13 cellular contexts compared by ENCODE assay signal in the genomic region with DNA sequence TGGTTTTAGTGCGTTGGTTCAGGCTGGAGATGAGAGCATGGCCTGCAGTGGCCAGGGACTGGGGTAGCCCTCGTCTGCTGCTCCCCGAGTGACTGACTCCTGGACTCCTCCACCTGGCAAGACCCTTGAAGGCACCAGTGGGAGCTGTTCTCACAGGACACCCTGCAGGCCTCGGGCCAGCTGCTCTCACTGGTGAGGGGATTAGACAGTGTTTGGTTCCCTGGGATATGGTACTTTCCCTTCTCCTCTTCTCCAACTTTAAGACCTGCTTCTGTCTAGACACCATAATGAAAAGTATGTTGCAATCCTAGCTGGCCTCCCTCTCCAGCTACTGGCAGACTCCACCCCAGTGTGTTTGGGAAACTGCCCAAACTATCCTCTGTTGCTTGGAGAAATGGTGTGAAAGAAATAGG.
DNase-seq lines count a peak whose midpoint lies in the region; ATAC-seq and TF ChIP-seq lines count a peak whose summit lies in the region.
"Had no signal": no experiment of that assay in that cellular context is flagged by ENCODE, and none has a peak within 500 bp of the region (broad histone marks: within the 10 kb centered on the region; RNA-seq: fewer than 3 reads in every experiment).

No MANE protein-coding gene starts in this region.

- no peaks in the 10 kb centered on the region for H3K36me3 ChIP-seq in gastroesophageal sphincter

- TF ChIP-seq CTCF in gastroesophageal sphincter (IDR thresholded peaks at IDR 0.05) = no peak

- H3K4me1 ChIP-seq in gastroesophageal sphincter = peaks cover 0 to 10% (median 3%) of the 10 kb centered on the region in 3 donors

- H3K4me3 Mint-ChIP-seq in activated naive CD4-positive, alpha-beta T cell treated with anti-CD3 and anti-CD28 coated beads, Interleukin-2, amount 10 ng/mL, durations not matched to agents 7 days and 5 days = no peak overlapping the region
- H3K4me3 Mint-ChIP-seq: activated T-cell treated with anti-CD3 and anti-CD28 coated beads, Interleukin-2, amount 50 U/mL, for 24 hours; CD8-positive, alpha-beta T cell had no signal

- 84 to 100% methylated on average over 1 to 4 of the region's 4 CpGs for WGBS in gastroesophageal sphincter (ENCODE audit: low coverage in 1 of 2), 2 donors

- no peak for TF ChIP-seq EP300 in gastroesophageal sphincter (IDR thresholded peaks at IDR 0.05)

- no peaks in the 10 kb centered on the region for H3K4me1 Mint-ChIP-seq in activated naive CD4-positive, alpha-beta T cell treated with anti-CD3 and anti-CD28 coated beads, Interleukin-2, amount 10 ng/mL, durations not matched to agents 7 days and 5 days

- no peaks in the 10 kb centered on the region for H3K27me3 ChIP-seq in gastroesophageal sphincter

- CTCF ChIA-PET in activated naive CD4-positive, alpha-beta T cell treated with anti-CD3 and anti-CD28 coated beads, Interleukin-2, amount 10 ng/mL, durations not matched to agents 7 days and 5 days (lab: Charles Lee) = no interaction called here

- TF ChIP-seq POLR2A in gastroesophageal sphincter (IDR thresholded peaks at IDR 0.05) = no peak

- ATAC-seq in gastroesophageal sphincter (peak; percentile 84), GM21360 (IDR thresholded peaks at IDR 0.05; ENCODE audit: unreplicated experiment) (no peak)
- ATAC-seq: CD8-positive, alpha-beta T cell had no signal

- peak; percentile 62 for DNase-seq in EH (ENCODE audit: low read depth)
- peak; percentile 39 for DNase-seq in RPMI7951 (ENCODE audit: low read depth)
- peak; percentile 39 for DNase-seq in pons (ENCODE audit: low spot score)
- DNase-seq in activated naive CD4-positive, alpha-beta T cell treated with anti-CD3 and anti-CD28 coated beads, Interleukin-2, amount 10 ng/mL, durations not matched to agents 7 days and 5 days = no peak
- DNase-seq in GF-D8 (lab: John Stamatoyannopoulos, UW) = no peak
- DNase-seq in HPDE6-E6E7 (ENCODE audit: extremely low spot score) = no peak
- DNase-seq: activated T-cell treated with anti-CD3 and anti-CD28 coated beads, Interleukin-2, amount 50 U/mL, for 24 hours; CD8-positive, alpha-beta T cell; islet precursor cell; NCI-H1694; stimulated activated naive CD4-positive, alpha-beta T cell treated with Interleukin-2 at 50 U/mL for 16 hours had no signal

- no peaks in the 10 kb centered on the region for H3K36me3 Mint-ChIP-seq in activated naive CD4-positive, alpha-beta T cell treated with anti-CD3 and anti-CD28 coated beads, Interleukin-2, amount 10 ng/mL, durations not matched to agents 7 days and 5 days
- H3K36me3 Mint-ChIP-seq: CD8-positive, alpha-beta T cell had no signal

- no peaks in the 10 kb centered on the region for H3K27me3 Mint-ChIP-seq in activated naive CD4-positive, alpha-beta T cell treated with anti-CD3 and anti-CD28 coated beads, Interleukin-2, amount 10 ng/mL, durations not matched to agents 7 days and 5 days

- no peaks in the 10 kb centered on the region for H3K9me3 ChIP-seq in gastroesophageal sphincter

- H3K27ac ChIP-seq in gastroesophageal sphincter = peak overlapping the region in 1 of 4 donors; percentile 14

- no peak overlapping the region for H3K4me3 ChIP-seq in gastroesophageal sphincter

- H3K9me3 Mint-ChIP-seq in activated naive CD4-positive, alpha-beta T cell treated with anti-CD3 and anti-CD28 coated beads, Interleukin-2, amount 10 ng/mL, durations not matched to agents 7 days and 5 days = no peaks in the 10 kb centered on the region
- H3K9me3 Mint-ChIP-seq: activated T-cell treated with anti-CD3 and anti-CD28 coated beads, Interleukin-2, amount 50 U/mL, for 24 hours; CD8-positive, alpha-beta T cell had no signal

- H3K27ac Mint-ChIP-seq in activated naive CD4-positive, alpha-beta T cell treated with anti-CD3 and anti-CD28 coated beads, Interleukin-2, amount 10 ng/mL, durations not matched to agents 7 days and 5 days = no peak overlapping the region
- H3K27ac Mint-ChIP-seq: activated T-cell treated with anti-CD3 and anti-CD28 coated beads, Interleukin-2, amount 50 U/mL, for 24 hours; CD8-positive, alpha-beta T cell had no signal

Comparison
In these comparisons a context has a peak if more than half of its experiments do, and no peak if none do; other contexts are left out.
1. DNase-seq: peak in EH (single experiment), RPMI7951 (single experiment) and pons (single experiment); none in activated naive CD4-positive, alpha-beta T cell treated with anti-CD3 and anti-CD28 coated beads, Interleukin-2, amount 10 ng/mL, durations not matched to agents 7 days and 5 days (single experiment), GF-D8 (single experiment) and HPDE6-E6E7 (single experiment).